ENCODE assay signal across 26 cellular contexts in genomic region chr11:98307827-98308491, GRCh38.
"Had no signal": no experiment of that assay in that cellular context is flagged by ENCODE, and none has a peak within 500 bp of the region (broad histone marks: within the 10 kb centered on the region; RNA-seq: fewer than 3 reads in every experiment).

No MANE protein-coding gene starts in this region.

- H3K9me3 ChIP-seq: adrenal gland, gastrocnemius medialis, left lung, thyroid gland, upper lobe of left lung, vagina had no signal

- H3K4me1 ChIP-seq: adrenal gland, gastrocnemius medialis, left lung, stomach, thyroid gland, upper lobe of left lung, vagina had no signal

- H3K9me3 Mint-ChIP-seq: activated naive CD8-positive, alpha-beta T cell treated with anti-CD3 and anti-CD28 coated beads for 36 hours; stimulated activated naive B cell treated with anti-CD40 and anti-IgM and Interleukin-4, amounts not matched to agents 10 μg/mL and 1 μg/mL and 100 μg/mL, for 72 hours had no signal

- H3K4me1 Mint-ChIP-seq: activated B cell treated with CpG ODN at 0.5 μM for 24 hours; activated CD4-positive, alpha-beta T cell treated with anti-CD3 and anti-CD28 coated beads for 36 hours; activated naive CD8-positive, alpha-beta T cell treated with anti-CD3 and anti-CD28 coated beads for 36 hours; stimulated activated naive B cell treated with anti-CD40 and anti-IgM and Interleukin-4, amounts not matched to agents 10 μg/mL and 1 μg/mL and 100 μg/mL, for 72 hours had no signal

- DNase-seq: activated B cell treated with CpG ODN at 0.5 μM for 24 hours; activated CD4-positive, alpha-beta T cell treated with anti-CD3 and anti-CD28 coated beads for 36 hours; activated CD8-positive, alpha-beta memory T cell treated with anti-CD3 and anti-CD28 coated beads for 24 hours; activated effector memory CD4-positive, alpha-beta T cell treated with Interleukin-2 at 50 U/mL for 16 hours; activated naive CD4-positive, alpha-beta T cell treated with Interleukin-2 at 50 U/mL for 16 hours; activated naive CD8-positive, alpha-beta T cell treated with anti-CD3 and anti-CD28 coated beads for 36 hours; adrenal gland; brain microvascular endothelial cell; central memory CD4-positive, alpha-beta T cell; dermis blood vessel endothelial cell; effector CD4-positive, alpha-beta T cell; gastrocnemius medialis; glutamatergic neuron; left lung; mesendoderm; posterior cingulate gyrus; right cardiac atrium; stimulated activated CD4-positive, alpha-beta T cell treated with anti-CD3 and anti-CD28 coated beads, Interleukin-15, amount 100 ng/mL, for 24 hours; stimulated activated CD4-positive, alpha-beta T cell treated with anti-CD3 and anti-CD28 coated beads, Interleukin-2, amount 100 ng/mL, for 24 hours; stimulated activated naive B cell treated with anti-CD40 and anti-IgM and Interleukin-4, amounts not matched to agents 10 μg/mL and 1 μg/mL and 100 μg/mL, for 72 hours; stomach; thyroid gland; upper lobe of left lung had no signal

- H3K4me3 ChIP-seq: adrenal gland, gastrocnemius medialis, left lung, lung, stomach, thyroid gland, upper lobe of left lung, vagina had no signal

- H3K36me3 ChIP-seq: adrenal gland, brain microvascular endothelial cell, gastrocnemius medialis, left lung, stomach, thyroid gland, upper lobe of left lung, vagina had no signal

- H3K27ac Mint-ChIP-seq: activated B cell treated with CpG ODN at 0.5 μM for 24 hours; activated CD4-positive, alpha-beta T cell treated with anti-CD3 and anti-CD28 coated beads for 36 hours; activated naive CD8-positive, alpha-beta T cell treated with anti-CD3 and anti-CD28 coated beads for 36 hours; natural killer cell treated with Interleukin-12 subunit alpha and Interleukin-12 subunit beta and Interleukin-15 and Interleukin-18, amount 100 ng/mL, for 72 hours; stimulated activated naive B cell treated with anti-CD40 and anti-IgM and Interleukin-4, amounts not matched to agents 10 μg/mL and 1 μg/mL and 100 μg/mL, for 72 hours had no signal

- H3K27ac ChIP-seq: adrenal gland, brain microvascular endothelial cell, gastrocnemius medialis, left lung, stomach, thyroid gland, upper lobe of left lung, vagina had no signal

- H3K27me3 Mint-ChIP-seq: activated B cell treated with CpG ODN at 0.5 μM for 24 hours; activated CD4-positive, alpha-beta T cell treated with anti-CD3 and anti-CD28 coated beads for 36 hours; activated naive CD8-positive, alpha-beta T cell treated with anti-CD3 and anti-CD28 coated beads for 36 hours; natural killer cell treated with Interleukin-12 subunit alpha and Interleukin-12 subunit beta and Interleukin-15 and Interleukin-18, amount 100 ng/mL, for 72 hours; stimulated activated naive B cell treated with anti-CD40 and anti-IgM and Interleukin-4, amounts not matched to agents 10 μg/mL and 1 μg/mL and 100 μg/mL, for 72 hours had no signal

- H3K36me3 Mint-ChIP-seq: activated naive CD8-positive, alpha-beta T cell treated with anti-CD3 and anti-CD28 coated beads for 36 hours; stimulated activated naive B cell treated with anti-CD40 and anti-IgM and Interleukin-4, amounts not matched to agents 10 μg/mL and 1 μg/mL and 100 μg/mL, for 72 hours had no signal

- H3K4me3 Mint-ChIP-seq: activated B cell treated with CpG ODN at 0.5 μM for 24 hours; activated CD4-positive, alpha-beta T cell treated with anti-CD3 and anti-CD28 coated beads for 36 hours; activated naive CD8-positive, alpha-beta T cell treated with anti-CD3 and anti-CD28 coated beads for 36 hours; natural killer cell treated with Interleukin-12 subunit alpha and Interleukin-12 subunit beta and Interleukin-15 and Interleukin-18, amount 100 ng/mL, for 72 hours; stimulated activated naive B cell treated with anti-CD40 and anti-IgM and Interleukin-4, amounts not matched to agents 10 μg/mL and 1 μg/mL and 100 μg/mL, for 72 hours had no signal

- H3K27me3 ChIP-seq: adrenal gland, brain microvascular endothelial cell, gastrocnemius medialis, left lung, stomach, thyroid gland, upper lobe of left lung, vagina had no signal

- ATAC-seq: activated CD4-positive, alpha-beta T cell treated with anti-CD3 and anti-CD28 coated beads for 36 hours; gastrocnemius medialis; left lung; natural killer cell treated with Interleukin-12 subunit alpha and Interleukin-12 subunit beta and Interleukin-15 and Interleukin-18, amount 100 ng/mL, for 72 hours; right cardiac atrium; stimulated activated naive B cell treated with anti-CD40 and anti-IgM and Interleukin-4, amounts not matched to agents 10 μg/mL and 1 μg/mL and 100 μg/mL, for 72 hours had no signal
